9 cellular contexts compared by ENCODE assay signal in genomic region chr21:42218836-42219605, GRCh38. TPM values are rescaled to one million over a fixed set of nuclear protein-coding genes. Genes with fewer than 3 reads are reported as not detected.
DNase-seq lines count a peak whose midpoint lies in the region; ATAC-seq, FAIRE-seq and TF ChIP-seq lines count a peak whose summit lies in the region.
"Had no signal": no experiment of that assay in that cellular context is flagged by ENCODE, and none has a peak within 500 bp of the region (broad histone marks: within the 10 kb centered on the region; RNA-seq: fewer than 3 reads in every experiment).

ABCG1 (plus strand) TSS chr21:42219140; CDS start chr21:42219263, 123 bp downstream.

- H3K4me2 ChIP-seq in BLaER1 (peak within 1 kb of the TSS; percentile 93), keratinocyte (ENCODE audit: control insufficient read depth, extremely low read depth, insufficient read depth, low read depth, low read length) (peak within 1 kb of the TSS; percentile 92), smooth muscle cell (peak within 1 kb of the TSS; percentile 85)

- no peaks in the 10 kb centered on the region for H3K27me3 Mint-ChIP-seq in T-helper 17 cell

- H3K4me3 ChIP-seq in BLaER1 (peak within 1 kb of the TSS; percentile 91), HL-60 (replicated peaks; ENCODE audit: insufficient read depth, low read length) (peak within 1 kb of the TSS; percentile 20), keratinocyte (ENCODE audit: control insufficient read depth in 2 of 3, extremely low read depth in 1 of 3, insufficient read depth in 2 of 3, low read depth in 1 of 3, low read length in 3 of 3) (peak within 1 kb of the TSS; percentile 59 to 71 (median 70)), smooth muscle cell (peak within 1 kb of the TSS; percentile 47)
- H3K4me3 ChIP-seq: HAP-1 had no signal

- peaks cover 5% of the 10 kb centered on the region for H3K36me3 Mint-ChIP-seq in T-helper 17 cell (ENCODE audit: low read depth)

- peaks cover 29% of the 10 kb centered on the region for H3K4me1 Mint-ChIP-seq in T-helper 17 cell

- H3K9me1 ChIP-seq in keratinocyte (ENCODE audit: control insufficient read depth, extremely low read depth, insufficient read depth, low read length) = no peaks in the 10 kb centered on the region

- no peak for DNase-seq in HL-60 (ENCODE audit: low read depth in 1 of 2, low spot score in 1 of 2)
- DNase-seq in T-helper 17 cell = peak; percentile 49 to 59 (median 56)
- DNase-seq in central memory CD4-positive, alpha-beta T cell = peak; percentile 46
- DNase-seq in keratinocyte (ENCODE audit: low read depth, low spot score) = no peak
- no peak for DNase-seq in smooth muscle cell (lab: John Stamatoyannopoulos, UW; ENCODE audit: unreplicated experiment)
- no peak for DNase-seq in MV-4-11 (lab: John Stamatoyannopoulos, UW)

- H3K4me1 ChIP-seq in BLaER1 = peaks cover 38% of the 10 kb centered on the region
- peaks cover 14% of the 10 kb centered on the region for H3K4me1 ChIP-seq in keratinocyte (ENCODE audit: control insufficient read depth, extremely low read depth, insufficient read depth, low read length)
- peaks cover 14% of the 10 kb centered on the region for H3K4me1 ChIP-seq in smooth muscle cell (ENCODE audit: low read depth)
- H3K4me1 ChIP-seq: HAP-1 had no signal

- peaks cover 10% of the 10 kb centered on the region; the same call in 1 of the 2 replicates for H3K27me3 ChIP-seq in BLaER1
- H3K27me3 ChIP-seq in HL-60 (ENCODE audit: insufficient read depth, poor library complexity, severe bottlenecking) = peaks cover 28% of the 10 kb centered on the region
- H3K27me3 ChIP-seq in keratinocyte (ENCODE audit: control insufficient read depth, extremely low read depth, insufficient read depth, low read length) = no peaks in the 10 kb centered on the region
- peaks cover 70% of the 10 kb centered on the region for H3K27me3 ChIP-seq in smooth muscle cell (ENCODE audit: low read depth)

- TF ChIP-seq CTCF in HL-60 (IDR thresholded peaks at IDR 0.05; ENCODE audit: insufficient read depth, low read length) = no peak
- no peak for TF ChIP-seq CTCF in keratinocyte (optimal IDR thresholded peaks at IDR 0.05 in 1 of 3, IDR thresholded peaks at IDR 0.05 in 1 of 3, conservative IDR thresholded peaks at IDR 0.05 in 1 of 3; ENCODE audit: extremely low read depth in 1 of 3, insufficient read depth in 2 of 3, low read length in 3 of 3)
- TF ChIP-seq CTCF in smooth muscle cell (IDR thresholded peaks at IDR 0.05; ENCODE audit: borderline replicate concordance, insufficient read depth, poor library complexity, severe bottlenecking) = no peak

- H3K36me3 ChIP-seq in BLaER1 (no peaks in the 10 kb centered on the region), keratinocyte (ENCODE audit: control insufficient read depth in 2 of 2, extremely low read depth in 1 of 2, insufficient read depth in 2 of 2, low read length in 2 of 2) (no peaks in the 10 kb centered on the region), smooth muscle cell (ENCODE audit: low read depth) (no peaks in the 10 kb centered on the region)
- H3K36me3 ChIP-seq: HAP-1 had no signal

- peak within 1 kb of the TSS; percentile 90 for H3K27ac ChIP-seq in BLaER1
- no peak within 1 kb of the TSS for H3K27ac ChIP-seq in HL-60 (replicated peaks)
- no peak within 1 kb of the TSS for H3K27ac ChIP-seq in keratinocyte (ENCODE audit: control insufficient read depth, insufficient read depth, low read length)
- no peak within 1 kb of the TSS for H3K27ac ChIP-seq in smooth muscle cell (ENCODE audit: low read depth)

- H4K20me1 ChIP-seq in BLaER1 (peaks cover 27% of the 10 kb centered on the region; the same call in 1 of the 2 replicates), keratinocyte (ENCODE audit: control insufficient read depth, extremely low read depth, insufficient read depth, low read length) (no peaks in the 10 kb centered on the region), smooth muscle cell (ENCODE audit: low read depth) (no peaks in the 10 kb centered on the region)

- H3K27ac Mint-ChIP-seq in T-helper 17 cell = peak within 1 kb of the TSS; percentile 99

- ATAC-seq in T-helper 17 cell (peak; percentile 44), HG03025 (IDR thresholded peaks at IDR 0.05; ENCODE audit: low FRiP score, unreplicated experiment) (no peak)

- H3K9ac ChIP-seq in BLaER1 (peak within 1 kb of the TSS; percentile 90), keratinocyte (ENCODE audit: control insufficient read depth, extremely low read depth, insufficient read depth, low read length) (peak within 1 kb of the TSS; percentile 50), smooth muscle cell (ENCODE audit: low read depth) (no peak within 1 kb of the TSS)

- peaks cover 24% of the 10 kb centered on the region for H3K9me3 ChIP-seq in BLaER1
- H3K9me3 ChIP-seq in T-helper 17 cell (ENCODE audit: control insufficient read depth, low read length, poor library complexity, severe bottlenecking) = no peaks in the 10 kb centered on the region
- no peaks in the 10 kb centered on the region for H3K9me3 ChIP-seq in keratinocyte (ENCODE audit: control insufficient read depth, low read depth, low read length)
- no peaks in the 10 kb centered on the region for H3K9me3 ChIP-seq in smooth muscle cell (replicated peaks; ENCODE audit: low read depth)
- H3K9me3 ChIP-seq: HAP-1 had no signal

- dilution Hi-C loops in keratinocyte (cut with MboI; ENCODE audit: extremely low pct_ligation_motif_present, low sequenced_read_pairs) = no loop called here

- peak within 1 kb of the TSS; percentile 96 for H3K4me3 Mint-ChIP-seq in T-helper 17 cell

- FAIRE-seq in keratinocyte (lab: Jason Lieb, UNC) = no peak

- no peaks in the 10 kb centered on the region for H3F3A ChIP-seq in smooth muscle cell (ENCODE audit: low read depth)

- WGBS in smooth muscle cell (ENCODE audit: low lambda C conversion rate) = 2% methylated on average over 54 of the region's 83 CpGs

- H2AFZ ChIP-seq in keratinocyte (ENCODE audit: control insufficient read depth, low read length) = peak within 1 kb of the TSS; percentile 60
- H2AFZ ChIP-seq in smooth muscle cell (ENCODE audit: low read depth) = peak within 1 kb of the TSS; percentile 59

- H3K79me2 ChIP-seq in keratinocyte (ENCODE audit: control insufficient read depth, insufficient read depth, low read length) (no peaks in the 10 kb centered on the region), smooth muscle cell (ENCODE audit: low read depth) (no peaks in the 10 kb centered on the region)

RNA-seq across cellular contexts. Expression of gene ABCG1, which starts in this region (rescaled TPM):
- total RNA-seq in T-helper 17 cell (10 to 100 TPM; 43.4 to 75.0 TPM), smooth muscle cell (1.7 and 2.9 TPM in 2 replicates)
- polyA plus RNA-seq in keratinocyte (3.3 to 3.6 TPM (median 3.5 TPM) in 3 replicates), smooth muscle cell (0.55 and 1.1 TPM in 2 replicates)
- polyA plus RNA-seq in keratinocyte (2011; ENCODE audit: low read depth) = 32.8 TPM
- polyA plus RNA-seq in keratinocyte (2011; cell fraction: cytosol; rRNA removed) = 3.0 and 3.2 TPM in 2 replicates
- 12.1 and 13.2 TPM in 2 replicates for polyA plus RNA-seq in keratinocyte (2011; cell fraction: nucleus; rRNA removed)
- polyA plus RNA-seq in keratinocyte (2012; ENCODE audit: low replicate concordance) = 2.9 and 41.9 TPM in 2 replicates
- 4.9 to 6.8 TPM (median 6.3 TPM) in 3 replicates for polyA minus RNA-seq in keratinocyte
- 4.2 TPM for polyA minus RNA-seq in keratinocyte (2011; cell fraction: cytosol; rRNA and poly(A)+ RNA removed)
- 13.3 and 14.7 TPM in 2 replicates for polyA minus RNA-seq in keratinocyte (2011; cell fraction: nucleus; rRNA and poly(A)+ RNA removed)

Comparison
In these comparisons a context has a peak if more than half of its experiments do, and no peak if none do; other contexts are left out.
1. RNA of gene ABCG1 (total RNA-seq): 43.4 to 75.0 TPM in T-helper 17 cell; 1.7 to 2.9 TPM in smooth muscle cell; every median in the first group is over 10 times any median in the second.
2. H3K4me3 ChIP-seq: peak in every context shown above with its lines; median percentile 91 in BLaER1; 70 in keratinocyte; 47 in smooth muscle cell; 20 in HL-60.
3. DNase-seq: peak in T-helper 17 cell (3 of 3) and central memory CD4-positive, alpha-beta T cell (single experiment); none in HL-60 (0 of 2), keratinocyte (single experiment), smooth muscle cell (single experiment) and MV-4-11 (single experiment).
4. Peak in every context shown above with its lines, with median percentiles within 50 percentile points of each other: H3K4me2 ChIP-seq.